In the genomic region with DNA sequence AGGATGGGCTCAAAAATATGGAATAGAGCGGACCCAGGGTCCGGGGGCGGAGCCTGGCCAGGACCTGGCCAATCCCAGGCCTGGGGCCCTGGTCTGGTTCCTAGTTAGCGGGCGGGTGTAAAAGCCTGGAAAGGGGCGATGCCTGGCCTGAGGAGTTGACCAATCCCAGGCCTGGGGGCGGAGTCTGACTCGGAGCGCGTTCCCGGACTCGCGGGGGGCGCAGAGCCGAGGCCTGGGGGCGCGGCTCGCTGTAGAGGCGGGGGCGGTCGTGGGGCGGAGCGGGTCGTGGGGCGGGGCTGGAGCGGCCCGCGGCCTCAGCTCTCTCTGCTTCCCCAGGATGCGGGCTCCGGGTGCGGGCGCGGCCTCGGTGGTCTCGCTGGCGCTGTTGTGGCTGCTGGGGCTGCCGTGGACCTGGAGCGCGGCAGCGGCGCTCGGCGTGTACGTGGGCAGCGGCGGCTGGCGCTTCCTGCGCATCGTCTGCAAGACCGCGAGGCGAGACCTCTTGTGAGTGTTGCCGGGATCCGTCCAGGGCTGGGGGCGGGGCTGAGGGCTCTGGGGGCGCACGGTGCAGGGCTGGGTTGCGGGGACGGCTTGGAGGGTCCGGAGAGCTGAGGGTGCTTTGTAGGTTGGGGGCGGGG, we compare ENCODE assay signal across 1 cellular context.
A peak's percentile ranks its signal among the peaks of the same experiment; 100 is the strongest.
TF ChIP-seq lines count a peak whose summit lies in the region.

TSS of gene SLC27A1 (plus strand) at position 321 of the 638 bp plus-strand sequence. CDS start at position 338, 17 bp downstream.

TF ChIP-seq in HepG2, 621 proteins besides CTCF, POLR2A, EP300 and RAD21 (continued from another document and continues in another):
- TF ChIP-seq, protein P1, sequence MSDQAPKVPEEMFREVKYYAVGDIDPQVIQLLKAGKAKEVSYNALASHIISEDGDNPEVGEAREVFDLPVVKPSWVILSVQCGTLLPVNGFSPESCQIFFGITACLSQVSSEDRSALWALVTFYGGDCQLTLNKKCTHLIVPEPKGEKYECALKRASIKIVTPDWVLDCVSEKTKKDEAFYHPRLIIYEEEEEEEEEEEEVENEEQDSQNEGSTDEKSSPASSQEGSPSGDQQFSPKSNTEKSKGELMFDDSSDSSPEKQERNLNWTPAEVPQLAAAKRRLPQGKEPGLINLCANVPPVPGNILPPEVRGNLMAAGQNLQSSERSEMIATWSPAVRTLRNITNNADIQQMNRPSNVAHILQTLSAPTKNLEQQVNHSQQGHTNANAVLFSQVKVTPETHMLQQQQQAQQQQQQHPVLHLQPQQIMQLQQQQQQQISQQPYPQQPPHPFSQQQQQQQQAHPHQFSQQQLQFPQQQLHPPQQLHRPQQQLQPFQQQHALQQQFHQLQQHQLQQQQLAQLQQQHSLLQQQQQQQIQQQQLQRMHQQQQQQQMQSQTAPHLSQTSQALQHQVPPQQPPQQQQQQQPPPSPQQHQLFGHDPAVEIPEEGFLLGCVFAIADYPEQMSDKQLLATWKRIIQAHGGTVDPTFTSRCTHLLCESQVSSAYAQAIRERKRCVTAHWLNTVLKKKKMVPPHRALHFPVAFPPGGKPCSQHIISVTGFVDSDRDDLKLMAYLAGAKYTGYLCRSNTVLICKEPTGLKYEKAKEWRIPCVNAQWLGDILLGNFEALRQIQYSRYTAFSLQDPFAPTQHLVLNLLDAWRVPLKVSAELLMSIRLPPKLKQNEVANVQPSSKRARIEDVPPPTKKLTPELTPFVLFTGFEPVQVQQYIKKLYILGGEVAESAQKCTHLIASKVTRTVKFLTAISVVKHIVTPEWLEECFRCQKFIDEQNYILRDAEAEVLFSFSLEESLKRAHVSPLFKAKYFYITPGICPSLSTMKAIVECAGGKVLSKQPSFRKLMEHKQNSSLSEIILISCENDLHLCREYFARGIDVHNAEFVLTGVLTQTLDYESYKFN (CRISPR knock-in tag; conservative IDR thresholded peaks at IDR 0.05), result 0 out of 2 replicates have a peak, but pooled peaks have one; percentile 21
- TF ChIP-seq CHD2 (IDR thresholded peaks at IDR 0.05; ENCODE audit: low read depth, low read length) (peak; percentile 51; the same call in 1 of the 2 replicates), ZNF33B (CRISPR knock-in tag; IDR thresholded peaks at IDR 0.05) (no peak), WIZ (CRISPR knock-in tag; IDR thresholded peaks at IDR 0.05) (no peak), ZNF160 (CRISPR knock-in tag; IDR thresholded peaks at IDR 0.05) (no peak), ZNF550 (CRISPR knock-in tag; IDR thresholded peaks at IDR 0.05; ENCODE audit: borderline replicate concordance) (no peak), ZFP91 (CRISPR knock-in tag; IDR thresholded peaks at IDR 0.05; ENCODE audit: borderline replicate concordance) (0 out of 2 replicates have a peak, but pooled peaks have one; percentile 25), MTA3 (CRISPR knock-in tag; IDR thresholded peaks at IDR 0.05) (no peak), MNT (IDR thresholded peaks at IDR 0.05) (peak; percentile 1; the same call in 1 of the 2 replicates), ZNF574 (CRISPR knock-in tag; IDR thresholded peaks at IDR 0.05) (0 out of 2 replicates have a peak, but pooled peaks have one; percentile 12), ZFP90 (CRISPR knock-in tag; IDR thresholded peaks at IDR 0.05; ENCODE audit: borderline replicate concordance) (no peak), HOMEZ (CRISPR knock-in tag; IDR thresholded peaks at IDR 0.05; ENCODE audit: low read depth) (no peak), IKZF4 (CRISPR knock-in tag; IDR thresholded peaks at IDR 0.05; ENCODE audit: borderline replicate concordance, low read depth, not compliant biosample characterization) (no peak), THRA (CRISPR knock-in tag; IDR thresholded peaks at IDR 0.05; ENCODE audit: borderline replicate concordance) (no peak), MAZ (IDR thresholded peaks at IDR 0.05; ENCODE audit: borderline replicate concordance, low read depth, low read length) (peak; percentile 74), MAZ (CRISPR knock-in tag; IDR thresholded peaks at IDR 0.05; ENCODE audit: low read depth) (no peak), ZNF597 (CRISPR knock-in tag; IDR thresholded peaks at IDR 0.05) (no peak), PCBP1 (IDR thresholded peaks at IDR 0.05; ENCODE audit: borderline replicate concordance, low read depth, low read length) (peak; percentile 10; the same call in 1 of the 2 replicates), SP1 (IDR thresholded peaks at IDR 0.05) (no peak), SP1 (CRISPR knock-in tag; IDR thresholded peaks at IDR 0.05) (peak; percentile 66), BATF2 (CRISPR knock-in tag; IDR thresholded peaks at IDR 0.05) (no peak), HNRNPLL (IDR thresholded peaks at IDR 0.05; ENCODE audit: low read depth, low read length, poor library complexity, severe bottlenecking) (peak; percentile 82), RARA (CRISPR knock-in tag; IDR thresholded peaks at IDR 0.05) (no peak), KLF6 (CRISPR knock-in tag; IDR thresholded peaks at IDR 0.05) (no peak), ZNF563 (CRISPR knock-in tag; IDR thresholded peaks at IDR 0.05) (peak; percentile 49; the same call in 1 of the 2 replicates), MAX (IDR thresholded peaks at IDR 0.05) (peak; percentile 5; the same call in 1 of the 2 replicates)
- TF ChIP-seq, protein P2, sequence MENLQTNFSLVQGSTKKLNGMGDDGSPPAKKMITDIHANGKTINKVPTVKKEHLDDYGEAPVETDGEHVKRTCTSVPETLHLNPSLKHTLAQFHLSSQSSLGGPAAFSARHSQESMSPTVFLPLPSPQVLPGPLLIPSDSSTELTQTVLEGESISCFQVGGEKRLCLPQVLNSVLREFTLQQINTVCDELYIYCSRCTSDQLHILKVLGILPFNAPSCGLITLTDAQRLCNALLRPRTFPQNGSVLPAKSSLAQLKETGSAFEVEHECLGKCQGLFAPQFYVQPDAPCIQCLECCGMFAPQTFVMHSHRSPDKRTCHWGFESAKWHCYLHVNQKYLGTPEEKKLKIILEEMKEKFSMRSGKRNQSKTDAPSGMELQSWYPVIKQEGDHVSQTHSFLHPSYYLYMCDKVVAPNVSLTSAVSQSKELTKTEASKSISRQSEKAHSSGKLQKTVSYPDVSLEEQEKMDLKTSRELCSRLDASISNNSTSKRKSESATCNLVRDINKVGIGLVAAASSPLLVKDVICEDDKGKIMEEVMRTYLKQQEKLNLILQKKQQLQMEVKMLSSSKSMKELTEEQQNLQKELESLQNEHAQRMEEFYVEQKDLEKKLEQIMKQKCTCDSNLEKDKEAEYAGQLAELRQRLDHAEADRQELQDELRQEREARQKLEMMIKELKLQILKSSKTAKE (CRISPR knock-in tag; IDR thresholded peaks at IDR 0.05; ENCODE audit: borderline replicate concordance), result no peak
- TF ChIP-seq, protein P3, sequence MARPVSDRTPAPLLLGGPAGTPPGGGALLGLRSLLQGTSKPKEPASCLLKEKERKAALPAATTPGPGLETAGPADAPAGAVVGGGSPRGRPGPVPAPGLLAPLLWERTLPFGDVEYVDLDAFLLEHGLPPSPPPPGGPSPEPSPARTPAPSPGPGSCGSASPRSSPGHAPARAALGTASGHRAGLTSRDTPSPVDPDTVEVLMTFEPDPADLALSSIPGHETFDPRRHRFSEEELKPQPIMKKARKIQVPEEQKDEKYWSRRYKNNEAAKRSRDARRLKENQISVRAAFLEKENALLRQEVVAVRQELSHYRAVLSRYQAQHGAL (CRISPR knock-in tag; IDR thresholded peaks at IDR 0.05; ENCODE audit: not compliant biosample characterization), result no peak
